In the genomic region with DNA sequence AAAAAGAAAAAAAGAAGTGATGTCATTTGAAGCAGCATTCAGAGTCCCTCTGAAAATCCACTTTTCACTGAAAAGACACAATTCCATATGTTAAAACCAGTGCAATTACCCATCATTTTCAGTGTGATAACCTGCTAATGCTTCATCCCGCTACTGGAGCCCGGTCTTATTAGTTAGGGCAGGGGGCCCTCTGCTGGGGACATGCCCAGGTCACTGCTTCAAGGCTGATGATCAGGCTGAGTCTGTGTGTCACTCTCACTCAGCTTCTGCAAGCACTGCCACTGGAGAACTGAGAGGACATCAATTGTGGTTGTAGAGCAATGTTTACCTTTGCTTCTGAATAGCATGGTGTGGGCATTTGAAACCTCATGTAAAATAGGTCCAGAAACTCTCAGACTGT, we compare ENCODE assay signal across 8 cellular contexts. TPM values are rescaled to one million over a fixed set of nuclear protein-coding genes. Genes with fewer than 3 reads are reported as not detected.
DNase-seq lines count a peak whose midpoint lies in the region; ATAC-seq, FAIRE-seq and TF ChIP-seq lines count a peak whose summit lies in the region.

No MANE protein-coding gene starts in this region.

- CTCF ChIA-PET in PC-3 (lab: Charles Lee) = interaction anchor here (1.2 to 1.7 kb wide), 2 partner anchors 940 to 963 kb away, joined by 5 to 6 read pairs; no protein-coding TSS in a partner anchor

- BruUV-seq in PC-3 (replicated peaks; lab: Mats Ljungman, UMichigan) = no TSS peak

- POLR2A ChIA-PET in PC-3 (lab: Charles Lee; ENCODE audit: unreplicated experiment) = no interaction called here
- POLR2A ChIA-PET in naive thymus-derived CD8-positive, alpha-beta T cell (lab: Charles Lee) = no interaction called here

- H3K9me3 ChIP-seq in PC-3 (ENCODE audit: low read length) (no peaks in the 10 kb centered on the region), GM23248 (ENCODE audit: low read depth) (no peaks in the 10 kb centered on the region)

- no peaks in the 10 kb centered on the region for H3K36me3 Mint-ChIP-seq in brain
- H3K36me3 Mint-ChIP-seq in naive thymus-derived CD8-positive, alpha-beta T cell = no peaks in the 10 kb centered on the region

- intact Hi-C loops in PC-3 (cut with micrococcal nuclease) = loop anchor here (5.0 kb wide), 2 partner anchors 102 to 737 kb away; no protein-coding TSS in a partner anchor

- peaks cover 36% of the 10 kb centered on the region for H3K4me1 ChIP-seq in PC-3 (ENCODE audit: insufficient read depth, low read length)
- no peaks in the 10 kb centered on the region for H3K4me1 ChIP-seq in GM23248 (ENCODE audit: insufficient read depth)

- in situ Hi-C loops in GM23248 (cut with MboI) = loop anchor here (10.0 kb wide), 1 partner anchor 915 kb away; no protein-coding TSS in a partner anchor

- no peaks in the 10 kb centered on the region for H3K27me3 ChIP-seq in PC-3 (ENCODE audit: low read length)
- peaks cover 5% of the 10 kb centered on the region; the same call in 1 of the 2 replicates for H3K27me3 ChIP-seq in GM23248 (replicated peaks; ENCODE audit: insufficient read depth)

- no peaks in the 10 kb centered on the region for H3K9me3 Mint-ChIP-seq in brain
- H3K9me3 Mint-ChIP-seq in naive thymus-derived CD8-positive, alpha-beta T cell = no peaks in the 10 kb centered on the region

- H3K9ac ChIP-seq in PC-3 (ENCODE audit: low read length) = no peak overlapping the region
- H3K9ac ChIP-seq in GM23248 = no peak overlapping the region

- no peaks in the 10 kb centered on the region for H3K9me2 ChIP-seq in PC-3 (replicated peaks; ENCODE audit: low read length)
- H3K9me2 ChIP-seq in GM23248 (ENCODE audit: insufficient read depth) = no peaks in the 10 kb centered on the region

- peaks cover 7% of the 10 kb centered on the region for H3K27me3 Mint-ChIP-seq in brain
- H3K27me3 Mint-ChIP-seq in naive thymus-derived CD8-positive, alpha-beta T cell = peaks cover 3 to 11% (median 5%) of the 10 kb centered on the region in 5 donors

- peak overlapping the region; percentile 71; the same call in 1 of the 2 replicates for H3K4me2 ChIP-seq in PC-3 (ENCODE audit: low read length)
- no peak overlapping the region for H3K4me2 ChIP-seq in GM23248 (ENCODE audit: unreplicated experiment)

- peaks cover 3% of the 10 kb centered on the region for H3K4me1 Mint-ChIP-seq in brain
- no peaks in the 10 kb centered on the region for H3K4me1 Mint-ChIP-seq in naive thymus-derived CD8-positive, alpha-beta T cell

- WGBS in GM23248 (ENCODE audit: low coverage in 1 of 2, low lambda C conversion rate in 2 of 2, missing lambda C conversion rate in 2 of 2), 2 experiments = 91 to 92% methylated on average over 2 of the region's 2 CpGs

- H4K20me1 ChIP-seq in PC-3 (ENCODE audit: low read length) (no peaks in the 10 kb centered on the region), GM23248 (ENCODE audit: insufficient read depth) (no peaks in the 10 kb centered on the region)

- no peak for FAIRE-seq in D721Med (lab: Jason Lieb, UNC)

- ATAC-seq in GM19035 (IDR thresholded peaks at IDR 0.05; ENCODE audit: unreplicated experiment) (peak; percentile 64), HG03460 (IDR thresholded peaks at IDR 0.05; ENCODE audit: unreplicated experiment) (peak; percentile 68), PC-3 (peak; percentile 66)
- ATAC-seq in naive thymus-derived CD8-positive, alpha-beta T cell = no peak

- no peaks in the 10 kb centered on the region for H3K79me2 ChIP-seq in PC-3 (ENCODE audit: low read length)
- no peaks in the 10 kb centered on the region for H3K79me2 ChIP-seq in GM23248 (ENCODE audit: insufficient read depth)

- H3K27ac ChIP-seq in PC-3 (ENCODE audit: low read length) (0 out of 2 replicates have a peak overlapping the region, but pooled peaks have one; percentile 33), GM23248 (no peak overlapping the region)

- H3K36me3 ChIP-seq in PC-3 (ENCODE audit: low read depth, low read length) = no peaks in the 10 kb centered on the region
- H3K36me3 ChIP-seq in GM23248 (ENCODE audit: low read depth) = no peaks in the 10 kb centered on the region

- H3F3A ChIP-seq in PC-3 (ENCODE audit: low read length, unreplicated experiment) (peaks cover 14% of the 10 kb centered on the region), GM23248 (ENCODE audit: insufficient read depth) (no peaks in the 10 kb centered on the region)

- no peak overlapping the region for H3K27ac Mint-ChIP-seq in brain
- no peak overlapping the region for H3K27ac Mint-ChIP-seq in naive thymus-derived CD8-positive, alpha-beta T cell

- H2AFZ ChIP-seq in PC-3 (ENCODE audit: low read length) (no peak overlapping the region), GM23248 (no peak overlapping the region)

- H3K4me3 ChIP-seq in PC-3 (ENCODE audit: low read length) (no peak overlapping the region), GM23248 (no peak overlapping the region)

- DNase-seq in D721Med (ENCODE audit: insufficient read length, low spot score) = no peak
- peak; percentile 78 for DNase-seq in PC-3
- DNase-seq in naive thymus-derived CD8-positive, alpha-beta T cell = peak in 6 of 10 donors; percentile 1 to 17 (median 10)
- no peak for DNase-seq in dedifferentiated amniotic fluid mesenchymal stem cell (ENCODE audit: extremely low spot score)
- DNase-seq in GM23248 = no peak

- TF ChIP-seq CTCF in D721Med (IDR thresholded peaks at IDR 0.05; ENCODE audit: insufficient read depth, missing control alignments) (peak; percentile 67), PC-3 (conservative IDR thresholded peaks at IDR 0.05; ENCODE audit: low read depth, low read length) (peak; percentile 82), brain (conservative IDR thresholded peaks at IDR 0.05) (peak; percentile 42 to 66)

- H3K4me3 Mint-ChIP-seq in brain = no peak overlapping the region
- no peak overlapping the region for H3K4me3 Mint-ChIP-seq in naive thymus-derived CD8-positive, alpha-beta T cell

RNA-seq across cellular contexts. Expression of a gene that starts 49.1 kb away (rescaled TPM):
- not detected in 2 replicates for total RNA-seq in PC-3 (2014; rRNA removed)
- polyA plus RNA-seq in brain (ENCODE audit: insufficient read depth, low read depth, low replicate concordance) (not detected), GM23248 (2016; fragmentation: Nextera tagmentation; extraction: Ambion mirVana) (not detected in 2 replicates)
- not detected for total RNA-seq in naive thymus-derived CD8-positive, alpha-beta T cell
- not detected for polyA plus RNA-seq in naive thymus-derived CD8-positive, alpha-beta T cell
- total RNA-seq in GM23248 (2014; rRNA removed; shearing (Covaris generic)) = not detected in 2 replicates

Comparison
In these comparisons a context has a peak if more than half of its experiments do, and no peak if none do; other contexts are left out.
1. DNase-seq: peak in PC-3 (single experiment) and naive thymus-derived CD8-positive, alpha-beta T cell (6 of 10); none in D721Med (single experiment), dedifferentiated amniotic fluid mesenchymal stem cell (single experiment) and GM23248 (single experiment).
2. ATAC-seq: peak in GM19035 (single experiment), HG03460 (single experiment) and PC-3 (single experiment); none in naive thymus-derived CD8-positive, alpha-beta T cell (0 of 2).
3. Peak in every context shown above with its lines, with median percentiles within 50 percentile points of each other: CTCF ChIP-seq.